In the genomic region with DNA sequence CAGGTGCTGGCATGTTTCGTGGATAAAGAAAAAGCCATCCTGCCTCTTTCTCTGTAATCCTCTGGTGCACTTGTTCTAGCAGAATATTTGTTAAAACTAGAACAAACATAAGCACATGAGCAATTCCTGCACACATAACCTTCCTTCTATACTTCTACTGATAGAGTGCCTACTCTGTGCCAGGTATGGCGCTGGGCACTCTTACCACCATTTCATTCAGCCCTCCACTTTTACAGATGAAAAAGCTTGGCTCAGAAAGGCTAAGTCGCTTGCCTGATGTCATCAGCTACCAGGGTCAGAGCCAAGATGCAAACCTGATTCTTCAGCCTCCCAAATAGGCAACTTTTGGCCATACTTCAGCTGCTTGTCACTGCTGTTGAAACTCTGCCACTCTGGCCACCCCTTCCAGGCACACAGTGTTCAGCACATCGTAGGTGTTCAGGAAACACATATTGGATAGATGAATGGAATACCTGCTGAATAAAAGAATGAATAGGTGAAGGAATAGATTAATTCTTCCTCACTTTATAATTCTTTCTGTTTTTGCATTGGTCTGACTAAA, we compare ENCODE assay signal across 27 cellular contexts. TPM values are rescaled to one million over a fixed set of nuclear protein-coding genes. Genes with fewer than 3 reads are reported as not detected.
"Had no signal": no experiment of that assay in that cellular context is flagged by ENCODE, and none has a peak within 500 bp of the region (broad histone marks: within the 10 kb centered on the region; RNA-seq: fewer than 3 reads in every experiment).

No MANE protein-coding gene starts in this region.

- H3K27ac Mint-ChIP-seq: activated CD4-positive, alpha-beta T cell treated with anti-CD3 and anti-CD28 coated beads for 36 hours; activated CD8-positive, alpha-beta T cell treated with anti-CD3 and anti-CD28 coated beads for 36 hours; activated naive CD4-positive, alpha-beta T cell treated with anti-CD3 and anti-CD28 coated beads, Interleukin-2, amount 10 ng/mL, durations not matched to agents 7 days and 5 days; activated naive CD8-positive, alpha-beta T cell treated with anti-CD3 and anti-CD28 coated beads for 36 hours; activated T-cell treated with anti-CD3 and anti-CD28 coated beads, Interleukin-2, amount 50 U/mL, for 72 hours; activated T-helper 2 cell treated with anti-CD3 and anti-CD28 coated beads, Interferon-gamma antibody, Interleukin-2, Interleukin-4, amounts not matched to agents 10 μg/mL and 5 μg/mL and 100 μg/mL, durations not matched to agents 14 hours and 24 hours and 36 hours had no signal

- H3K27me3 Mint-ChIP-seq: activated CD4-positive, alpha-beta T cell treated with anti-CD3 and anti-CD28 coated beads for 36 hours; activated naive CD8-positive, alpha-beta T cell treated with anti-CD3 and anti-CD28 coated beads for 36 hours had no signal

- H3K27me3 ChIP-seq: SJCRH30 had no signal

- ATAC-seq: activated CD4-positive, alpha-beta T cell treated with anti-CD3 and anti-CD28 coated beads for 36 hours; activated CD8-positive, alpha-beta T cell treated with anti-CD3 and anti-CD28 coated beads for 36 hours; activated T-cell treated with anti-CD3 and anti-CD28 coated beads, Interleukin-2, amount 50 U/mL, for 72 hours; Panc1; Right ventricle myocardium inferior had no signal

- H3K4me1 ChIP-seq: breast epithelium, SJCRH30 had no signal

- H3K36me3 Mint-ChIP-seq: activated naive CD4-positive, alpha-beta T cell treated with anti-CD3 and anti-CD28 coated beads, Interleukin-2, amount 10 ng/mL, durations not matched to agents 7 days and 5 days; activated naive CD8-positive, alpha-beta T cell treated with anti-CD3 and anti-CD28 coated beads for 36 hours had no signal

- H3K9me3 Mint-ChIP-seq: activated CD8-positive, alpha-beta T cell treated with anti-CD3 and anti-CD28 coated beads for 36 hours; activated naive CD4-positive, alpha-beta T cell treated with anti-CD3 and anti-CD28 coated beads, Interleukin-2, amount 10 ng/mL, durations not matched to agents 7 days and 5 days; activated naive CD8-positive, alpha-beta T cell treated with anti-CD3 and anti-CD28 coated beads for 36 hours; activated T-cell treated with anti-CD3 and anti-CD28 coated beads, Interleukin-2, amount 50 U/mL, for 72 hours; activated T-helper 2 cell treated with anti-CD3 and anti-CD28 coated beads, Interferon-gamma antibody, Interleukin-2, Interleukin-4, amounts not matched to agents 10 μg/mL and 5 μg/mL and 100 μg/mL, durations not matched to agents 14 hours and 24 hours and 36 hours had no signal

- DNase-seq: activated CD4-positive, alpha-beta T cell treated with anti-CD3 and anti-CD28 coated beads for 36 hours; activated CD8-positive, alpha-beta memory T cell treated with anti-CD3 and anti-CD28 coated beads, Interleukin-2, amount 50 U/mL, for 4 hours; activated CD8-positive, alpha-beta T cell treated with anti-CD3 and anti-CD28 coated beads for 36 hours; activated gamma-delta T cell treated with Interleukin-2 at 50 U/mL for 16 hours; activated naive CD4-positive, alpha-beta T cell treated with anti-CD3 and anti-CD28 coated beads, Interleukin-2, amount 10 ng/mL, durations not matched to agents 7 days and 5 days; activated naive CD8-positive, alpha-beta T cell treated with anti-CD3 and anti-CD28 coated beads for 36 hours; activated T-cell treated with anti-CD3 and anti-CD28 coated beads, Interleukin-2, amount 50 U/mL, for 72 hours; anterior cingulate cortex; NCI-H1092; NCI-H1417; NCI-H1930; NCI-H345; NCI-H510A; NCI-H526 treated with DMSO at 0.1 percent for 48 hours; NK-92 treated with Interleukin-12 subunit alpha and Interleukin-12 subunit beta, amount 100 ng/mL, for 24 hours; OCI-M1; RPMI8226; SJCRH30; SK-N-SH; T-helper 1 cell; WERI-Rb-1 had no signal

- H3K4me3 ChIP-seq: breast epithelium, SJCRH30 had no signal

- H3K27ac ChIP-seq: breast epithelium, KMS-11, SJCRH30, WERI-Rb-1 had no signal

- H3K36me3 ChIP-seq: breast epithelium, SJCRH30, WERI-Rb-1 had no signal

- H3K9me3 ChIP-seq: breast epithelium, SJCRH30, SK-N-SH had no signal

- H3K4me3 Mint-ChIP-seq: activated CD4-positive, alpha-beta T cell treated with anti-CD3 and anti-CD28 coated beads for 36 hours; activated CD8-positive, alpha-beta T cell treated with anti-CD3 and anti-CD28 coated beads for 36 hours; activated naive CD4-positive, alpha-beta T cell treated with anti-CD3 and anti-CD28 coated beads, Interleukin-2, amount 10 ng/mL, durations not matched to agents 7 days and 5 days; activated naive CD8-positive, alpha-beta T cell treated with anti-CD3 and anti-CD28 coated beads for 36 hours; activated T-cell treated with anti-CD3 and anti-CD28 coated beads, Interleukin-2, amount 50 U/mL, for 72 hours had no signal

RNA-seq across cellular contexts. Expression of a gene that starts 10.0 kb away (rescaled TPM):
- total RNA-seq: MCF 10A, SJCRH30 had no signal
